23 cellular contexts compared by ENCODE assay signal in the genomic region with DNA sequence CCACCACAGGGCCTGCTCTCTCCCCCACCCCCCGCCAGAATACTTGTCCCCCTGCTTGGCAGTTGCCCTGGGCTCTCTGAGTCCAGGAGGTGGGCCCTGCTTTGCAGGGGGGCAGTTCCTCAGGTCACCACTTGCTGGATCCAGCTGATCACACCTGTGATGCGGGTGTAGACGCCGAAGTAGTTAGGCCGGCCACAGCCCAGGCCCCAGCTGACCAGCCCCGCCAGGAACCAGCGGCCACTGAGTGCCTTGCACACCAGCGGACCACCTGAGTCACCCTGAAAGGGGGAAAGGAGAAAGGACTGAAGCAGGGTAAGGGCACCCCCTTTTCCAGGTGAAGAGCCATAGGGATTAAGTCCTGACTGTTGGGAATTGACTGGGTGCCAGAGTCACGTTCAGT. TPM values are rescaled to one million over a fixed set of nuclear protein-coding genes. Genes with fewer than 3 reads are reported as not detected.
DNase-seq lines count a peak whose midpoint lies in the region; ATAC-seq, FAIRE-seq and TF ChIP-seq lines count a peak whose summit lies in the region.
"Had no signal": no experiment of that assay in that cellular context is flagged by ENCODE, and none has a peak within 500 bp of the region (broad histone marks: within the 10 kb centered on the region; RNA-seq: fewer than 3 reads in every experiment).

No MANE protein-coding gene starts in this region.

- H3K36me3 Mint-ChIP-seq in stimulated activated effector memory CD8-positive, alpha-beta T cell treated with anti-CD3 and anti-CD28 coated beads, Interleukin-12 subunit alpha, Interleukin-12 subunit beta, amount 100 ng/mL, for 72 hours = peaks cover 76% of the 10 kb centered on the region
- H3K36me3 Mint-ChIP-seq: CD4-positive, CD25-positive, alpha-beta regulatory T cell had no signal

- 79% methylated on average over 6 of the region's 9 CpGs; no CpG with 5 or more reads in 1 of the 2 experiments for WGBS in H1 (ENCODE audit: extremely low coverage in 1 of 2, insufficient coverage in 1 of 2, insufficient read length in 1 of 2, insufficient replicate concordance in 2 of 2, low coverage in 1 of 2, low lambda C conversion rate in 2 of 2, missing lambda C conversion rate in 1 of 2), 2 experiments

- CTCF ChIA-PET in H1 (lab: Charles Lee; ENCODE audit: partially characterized antibody) = interaction anchor here (0.9 to 1.0 kb wide), 2 partner anchors 44 to 135 kb away, joined by 3 read pairs; no protein-coding TSS in a partner anchor

- no peak overlapping the region for H3K4me3 ChIP-seq in left ventricle myocardium inferior
- H3K4me3 ChIP-seq in H1 (ENCODE audit: extremely low read depth in 1 of 4, insufficient read depth in 2 of 4, low read depth in 3 of 4, low read length in 4 of 4) = no peak overlapping the region
- H3K4me3 ChIP-seq: BLaER1, GM23248, HAP-1 had no signal

- H3K27me3 ChIP-seq in left ventricle myocardium inferior (ENCODE audit: low read depth) = peaks cover 63% of the 10 kb centered on the region
- peaks cover 11 to 53% (median 46%) of the 10 kb centered on the region in 4 experiments for H3K27me3 ChIP-seq in H1 (replicated peaks in 1 of 4; ENCODE audit: control insufficient read depth in 3 of 4, extremely low read depth in 1 of 4, insufficient read depth in 3 of 4, low read length in 3 of 4)

- no peaks in the 10 kb centered on the region for H3K79me1 ChIP-seq in H1 (ENCODE audit: low read depth, low read length)

- H3K9me3 ChIP-seq in left ventricle myocardium inferior (replicated peaks) (no peaks in the 10 kb centered on the region), H1 (ENCODE audit: insufficient read depth in 2 of 2, low read depth in 1 of 2, low read length in 1 of 2) (no peaks in the 10 kb centered on the region)
- H3K9me3 ChIP-seq: BLaER1, Caco-2, HAP-1 had no signal

- H4K20me1 ChIP-seq in H1 (replicated peaks in 1 of 2; ENCODE audit: control insufficient read depth in 1 of 2, insufficient read depth in 2 of 2, low read length in 2 of 2) = peaks cover 0 to 6% of the 10 kb centered on the region in 2 experiments

- H2BK120ac ChIP-seq in H1 (replicated peaks; ENCODE audit: low read depth, low read length) = no peak overlapping the region

- H3K14ac ChIP-seq in H1 (ENCODE audit: insufficient read length) = no peak overlapping the region

- no peak for ATAC-seq in Right ventricle myocardium inferior
- no peak for ATAC-seq in stimulated activated effector memory CD8-positive, alpha-beta T cell treated with anti-CD3 and anti-CD28 coated beads, Interleukin-12 subunit alpha, Interleukin-12 subunit beta, amount 100 ng/mL, for 72 hours
- ATAC-seq: CD8-positive, alpha-beta T cell had no signal

- H2BK15ac ChIP-seq in H1 (ENCODE audit: low read length) = no peak overlapping the region

- POLR2A ChIA-PET in H1 (lab: Charles Lee; ENCODE audit: partially characterized antibody) = interaction anchor here (0.6 to 1.6 kb wide), 3 partner anchors 11 to 53 kb away, joined by 3 to 4 read pairs (median 3); no protein-coding TSS in a partner anchor

- peaks cover 3% of the 10 kb centered on the region; the same call in 1 of the 2 replicates for H3K23me2 ChIP-seq in H1 (ENCODE audit: low read depth, low read length)

- DNase-seq in Right ventricle myocardium inferior (ENCODE audit: missing footprints) = peak; percentile 3
- DNase-seq in left ventricle myocardium inferior = no peak
- no peak for DNase-seq in H1 (ENCODE audit: low read depth in 1 of 2, low spot score in 2 of 2)
- DNase-seq in stimulated activated effector memory CD8-positive, alpha-beta T cell treated with anti-CD3 and anti-CD28 coated beads, Interleukin-12 subunit alpha, Interleukin-12 subunit beta, amount 100 ng/mL, for 72 hours (ENCODE audit: low spot score in 2 of 2) = no peak
- no peak for DNase-seq in H4 (ENCODE audit: low spot score)
- DNase-seq in stimulated activated CD4-positive, alpha-beta T cell treated with anti-CD3 and anti-CD28 coated beads, Interleukin-2, amount 100 ng/mL, for 48 hours = no peak
- DNase-seq: Caco-2; CD4-positive, CD25-positive, alpha-beta regulatory T cell; CD8-positive, alpha-beta T cell; DMS153; DND-41; GM23248 had no signal

- no peak overlapping the region for H2BK20ac ChIP-seq in H1 (ENCODE audit: low read length)

- FAIRE-seq in H1 (lab: Jason Lieb, UNC) = no peak
- FAIRE-seq: A204.1, G401.6, GM12892, GM19239, H54 had no signal

- H2AFZ ChIP-seq in H1 (ENCODE audit: low read length) = no peak overlapping the region
- H2AFZ ChIP-seq: GM23248 had no signal

- H2BK5ac ChIP-seq in H1 (ENCODE audit: low read depth, low read length) = no peak overlapping the region

- no peak overlapping the region for H4K5ac ChIP-seq in H1 (ENCODE audit: insufficient read length, low read depth, low read length)

- no peaks in the 10 kb centered on the region for H3K4me1 ChIP-seq in left ventricle myocardium inferior
- H3K4me1 ChIP-seq in H1 (replicated peaks in 1 of 4; ENCODE audit: control insufficient read depth in 3 of 4, insufficient read depth in 4 of 4, low read length in 3 of 4) = peaks cover 3 to 29% (median 16%) of the 10 kb centered on the region in 4 experiments
- H3K4me1 ChIP-seq: HAP-1 had no signal

- no peak overlapping the region for H3K4me2 ChIP-seq in H1 (ENCODE audit: insufficient read depth in 1 of 2, low read depth in 2 of 2, low read length in 2 of 2)
- H3K4me2 ChIP-seq: BLaER1 had no signal

- H2BK12ac ChIP-seq in H1 (ENCODE audit: low read depth, low read length) = no peak overlapping the region

- H3K23ac ChIP-seq in H1 (ENCODE audit: insufficient read length) = no peak overlapping the region

- no peak for TF ChIP-seq EP300 in H1 (IDR thresholded peaks at IDR 0.05; ENCODE audit: borderline replicate concordance in 1 of 2, low read depth in 2 of 2, low read length in 2 of 2)

- no peak for TF ChIP-seq RAD21 in H1 (IDR thresholded peaks at IDR 0.05 in 1 of 2, conservative IDR thresholded peaks at IDR 0.05 in 1 of 2; ENCODE audit: low read depth in 2 of 2, low read length in 2 of 2)

- peaks cover 43% of the 10 kb centered on the region for H3K4me1 Mint-ChIP-seq in stimulated activated effector memory CD8-positive, alpha-beta T cell treated with anti-CD3 and anti-CD28 coated beads, Interleukin-12 subunit alpha, Interleukin-12 subunit beta, amount 100 ng/mL, for 72 hours
- H3K4me1 Mint-ChIP-seq: B cell had no signal

- no peak overlapping the region for H3K4me3 Mint-ChIP-seq in stimulated activated effector memory CD8-positive, alpha-beta T cell treated with anti-CD3 and anti-CD28 coated beads, Interleukin-12 subunit alpha, Interleukin-12 subunit beta, amount 100 ng/mL, for 72 hours
- H3K4me3 Mint-ChIP-seq: B cell; CD4-positive, CD25-positive, alpha-beta regulatory T cell; CD8-positive, alpha-beta T cell had no signal

- H3K27ac Mint-ChIP-seq in stimulated activated effector memory CD8-positive, alpha-beta T cell treated with anti-CD3 and anti-CD28 coated beads, Interleukin-12 subunit alpha, Interleukin-12 subunit beta, amount 100 ng/mL, for 72 hours = peak overlapping the region; percentile 82
- H3K27ac Mint-ChIP-seq: B cell; CD8-positive, alpha-beta T cell had no signal

- peak overlapping the region; percentile 31; the same call in 1 of the 2 replicates for H4K8ac ChIP-seq in H1 (ENCODE audit: extremely low read depth, insufficient read depth, low read length)

- no peak overlapping the region for H2AK5ac ChIP-seq in H1 (ENCODE audit: low read depth, low read length)

- no peak overlapping the region for H3K4ac ChIP-seq in H1 (replicated peaks; ENCODE audit: insufficient read length, low read depth, low read length)

- H3K36me3 ChIP-seq in left ventricle myocardium inferior (peaks cover 4% of the 10 kb centered on the region), H1 (ENCODE audit: control insufficient read depth in 2 of 4, insufficient read depth in 4 of 4, low read length in 3 of 4) (peaks cover 0 to 2% (median 0%) of the 10 kb centered on the region in 4 experiments; a peak in 2 of 8 replicates)
- H3K36me3 ChIP-seq: HAP-1 had no signal

- no peak overlapping the region for H3K9ac ChIP-seq in H1 (replicated peaks in 1 of 4; ENCODE audit: extremely low read depth in 1 of 4, low read depth in 3 of 4, low read length in 3 of 4)
- H3K9ac ChIP-seq: BLaER1, GM23248 had no signal

- H4K91ac ChIP-seq in H1 (replicated peaks; ENCODE audit: insufficient read length, low read length) = no peak overlapping the region

- TF ChIP-seq CTCF in left ventricle myocardium inferior (IDR thresholded peaks at IDR 0.05; ENCODE audit: borderline replicate concordance) (no peak), H1 (IDR thresholded peaks at IDR 0.05; ENCODE audit: control extremely low read depth in 1 of 3, insufficient read depth in 1 of 3, low read depth in 1 of 3, low read length in 3 of 3) (no peak)

- no peak overlapping the region for H3K56ac ChIP-seq in H1 (replicated peaks; ENCODE audit: insufficient read length, low read depth, low read length)

- H3K18ac ChIP-seq in H1 (ENCODE audit: extremely low read depth, low read length) = no peak overlapping the region

- H3K79me2 ChIP-seq in H1 (ENCODE audit: control insufficient read depth in 1 of 2, insufficient read depth in 2 of 2, low read length in 2 of 2) = no peaks in the 10 kb centered on the region

- no peaks in the 10 kb centered on the region for H3K9me3 Mint-ChIP-seq in stimulated activated effector memory CD8-positive, alpha-beta T cell treated with anti-CD3 and anti-CD28 coated beads, Interleukin-12 subunit alpha, Interleukin-12 subunit beta, amount 100 ng/mL, for 72 hours
- H3K9me3 Mint-ChIP-seq: CD4-positive, CD25-positive, alpha-beta regulatory T cell; CD8-positive, alpha-beta T cell had no signal

- no peak overlapping the region for H3K27ac ChIP-seq in left ventricle myocardium inferior (replicated peaks)
- no peak overlapping the region for H3K27ac ChIP-seq in H1 (ENCODE audit: low read depth, low read length)
- H3K27ac ChIP-seq: 22Rv1, BLaER1, C4-2B, GM23248 had no signal

- TF ChIP-seq POLR2A in H1 (IDR thresholded peaks at IDR 0.05; ENCODE audit: control extremely low read depth in 1 of 2, low read depth in 2 of 2, low read length in 2 of 2) = no peak

- intact Hi-C loops in Right ventricle myocardium inferior (cut with DNase I) (no loop called here), left ventricle myocardium inferior (cut with micrococcal nuclease) (no loop called here)

RNA-seq across cellular contexts. Expression of gene KCTD17, which starts 14.4 kb away (rescaled TPM):
- total RNA-seq in Right ventricle myocardium inferior (11.2 TPM), left ventricle myocardium inferior (14.3 TPM)
- total RNA-seq in H1 (2021; fragmentation: NEBNext Ultra II Directional; extraction: Animal tissue kit (Norgen Biotek cat#: 25700)) = 35.8 and 39.4 TPM in 2 replicates
- 44.0 and 69.0 TPM in 2 replicates for polyA plus RNA-seq in H1 (2011; rRNA removed)
- 47.9 TPM for polyA plus RNA-seq in H1 (2011; cell fraction: cytosol; rRNA removed)
- 87.7 TPM for polyA plus RNA-seq in H1 (2011; cell fraction: nucleus; rRNA removed)
- polyA plus RNA-seq in H1 (2012, experiment 1 of 2) = 24.9 to 38.8 TPM (median 38.0 TPM) in 4 replicates
- polyA plus RNA-seq in H1 (2012, experiment 2 of 2) = 36.2 TPM
- 21.4 TPM for polyA plus RNA-seq in H1 (2013, experiment 1 of 2)
- polyA plus RNA-seq in H1 (2013, experiment 2 of 2) = 23.8 TPM
- polyA minus RNA-seq in H1 (2011; rRNA and poly(A)+ RNA removed) = 22.1 and 45.1 TPM in 2 replicates
- polyA minus RNA-seq in H1 (2011; cell fraction: cytosol; rRNA and poly(A)+ RNA removed) = 20.6 TPM
- 27.7 TPM for polyA minus RNA-seq in H1 (2011; cell fraction: nucleus; rRNA and poly(A)+ RNA removed)
- 6.3 and 7.4 TPM in 2 replicates for total RNA-seq in H4 (2014; rRNA removed; shearing (Covaris generic))

RNA-seq across cellular contexts. Expression of gene TMPRSS6, which starts 43.6 kb away (rescaled TPM):
- total RNA-seq in Right ventricle myocardium inferior (not detected), left ventricle myocardium inferior (not detected)
- not detected in 2 replicates for total RNA-seq in H1 (2021; fragmentation: NEBNext Ultra II Directional; extraction: Animal tissue kit (Norgen Biotek cat#: 25700))
- 0.02 and 0.05 TPM in 2 replicates for polyA plus RNA-seq in H1 (2011; rRNA removed)
- 0.06 TPM for polyA plus RNA-seq in H1 (2011; cell fraction: cytosol; rRNA removed)
- 0.19 TPM for polyA plus RNA-seq in H1 (2011; cell fraction: nucleus; rRNA removed)
- polyA plus RNA-seq in H1 (2012, experiment 1 of 2) = 0.13 to 0.27 TPM (median 0.19 TPM) in 4 replicates
- 0.09 TPM for polyA plus RNA-seq in H1 (2012, experiment 2 of 2)
- polyA plus RNA-seq in H1 (2013, experiment 1 of 2) = 0.02 TPM
- 0.02 TPM for polyA plus RNA-seq in H1 (2013, experiment 2 of 2)
- polyA minus RNA-seq in H1 (2011; rRNA and poly(A)+ RNA removed) = not detected in 2 replicates
- polyA minus RNA-seq in H1 (2011; cell fraction: cytosol; rRNA and poly(A)+ RNA removed) = not detected
- not detected for polyA minus RNA-seq in H1 (2011; cell fraction: nucleus; rRNA and poly(A)+ RNA removed)
- not detected in 2 replicates for total RNA-seq in H4 (2014; rRNA removed; shearing (Covaris generic))
- total RNA-seq: B cell, GM23248 had no signal
- polyA plus RNA-seq: AG04450 had no signal

RNA-seq across cellular contexts. Expression of gene MPST, which starts 46.4 kb away (rescaled TPM):
- total RNA-seq in Right ventricle myocardium inferior (58.4 TPM), left ventricle myocardium inferior (58.3 TPM)
- 86.0 and 89.9 TPM in 2 replicates for total RNA-seq in H1 (2021; fragmentation: NEBNext Ultra II Directional; extraction: Animal tissue kit (Norgen Biotek cat#: 25700))
- polyA plus RNA-seq in H1 (2011; rRNA removed) = 124 and 229 TPM in 2 replicates
- 146 TPM for polyA plus RNA-seq in H1 (2011; cell fraction: cytosol; rRNA removed)
- polyA plus RNA-seq in H1 (2011; cell fraction: nucleus; rRNA removed) = 185 TPM
- polyA plus RNA-seq in H1 (2012, experiment 1 of 2) = 52.9 to 98.2 TPM (median 88.2 TPM) in 4 replicates
- polyA plus RNA-seq in H1 (2012, experiment 2 of 2) = 88.4 TPM
- polyA plus RNA-seq in H1 (2013, experiment 1 of 2) = 83.0 TPM
- polyA plus RNA-seq in H1 (2013, experiment 2 of 2) = 81.8 TPM
- 13.0 and 20.1 TPM in 2 replicates for polyA minus RNA-seq in H1 (2011; rRNA and poly(A)+ RNA removed)
- 66.1 TPM for polyA minus RNA-seq in H1 (2011; cell fraction: cytosol; rRNA and poly(A)+ RNA removed)
- polyA minus RNA-seq in H1 (2011; cell fraction: nucleus; rRNA and poly(A)+ RNA removed) = 39.9 TPM
- 39.6 and 50.0 TPM in 2 replicates for total RNA-seq in H4 (2014; rRNA removed; shearing (Covaris generic))

RNA-seq across cellular contexts. Expression of gene TST, which starts 46.7 kb away (rescaled TPM):
- total RNA-seq in Right ventricle myocardium inferior (54.6 TPM), left ventricle myocardium inferior (39.8 TPM)
- total RNA-seq in H1 (2021; fragmentation: NEBNext Ultra II Directional; extraction: Animal tissue kit (Norgen Biotek cat#: 25700)) = 22.6 and 23.6 TPM in 2 replicates
- polyA plus RNA-seq in H1 (2011; rRNA removed) = 61.6 and 82.8 TPM in 2 replicates
- polyA plus RNA-seq in H1 (2011; cell fraction: cytosol; rRNA removed) = 53.6 TPM
- polyA plus RNA-seq in H1 (2011; cell fraction: nucleus; rRNA removed) = 57.3 TPM
- polyA plus RNA-seq in H1 (2012, experiment 1 of 2) = 20.0 to 33.4 TPM (median 31.7 TPM) in 4 replicates
- polyA plus RNA-seq in H1 (2012, experiment 2 of 2) = 46.9 TPM
- polyA plus RNA-seq in H1 (2013, experiment 1 of 2) = 21.6 TPM
- 21.2 TPM for polyA plus RNA-seq in H1 (2013, experiment 2 of 2)
- 15.3 and 16.1 TPM in 2 replicates for polyA minus RNA-seq in H1 (2011; rRNA and poly(A)+ RNA removed)
- polyA minus RNA-seq in H1 (2011; cell fraction: cytosol; rRNA and poly(A)+ RNA removed) = 15.0 TPM
- polyA minus RNA-seq in H1 (2011; cell fraction: nucleus; rRNA and poly(A)+ RNA removed) = 24.1 TPM
- 31.7 and 38.2 TPM in 2 replicates for total RNA-seq in H4 (2014; rRNA removed; shearing (Covaris generic))
- total RNA-seq: CD4-positive, CD25-positive, alpha-beta regulatory T cell; CD8-positive, alpha-beta T cell had no signal
